8 cellular contexts compared by ENCODE assay signal in genomic region chr9:91131433-91131839, GRCh38.
DNase-seq lines count a peak whose midpoint lies in the region; ATAC-seq, FAIRE-seq and TF ChIP-seq lines count a peak whose summit lies in the region.

No MANE protein-coding gene starts in this region.

- peak overlapping the region; percentile 96 for H3K27ac Mint-ChIP-seq in activated T-helper 1 cell treated with anti-CD3 and anti-CD28 coated beads, Interleukin-12 subunit alpha, Interleukin-12 subunit beta, Interleukin-2, Interleukin-4 antibody, amounts not matched to agents 30 ng/mL and 10 ng/mL and 1 ng/mL, durations not matched to agents 14 hours and 24 hours and 36 hours

- H3K27me3 Mint-ChIP-seq in activated T-helper 1 cell treated with anti-CD3 and anti-CD28 coated beads, Interleukin-12 subunit alpha, Interleukin-12 subunit beta, Interleukin-2, Interleukin-4 antibody, amounts not matched to agents 30 ng/mL and 10 ng/mL and 1 ng/mL, durations not matched to agents 14 hours and 24 hours and 36 hours (ENCODE audit: insufficient read depth), result no peaks in the 10 kb centered on the region

- intact Hi-C loops in activated T-helper 1 cell treated with anti-CD3 and anti-CD28 coated beads, Interleukin-12 subunit alpha, Interleukin-12 subunit beta, Interleukin-2, Interleukin-4 antibody, amounts not matched to agents 30 ng/mL and 10 ng/mL and 1 ng/mL, durations not matched to agents 14 hours and 24 hours and 36 hours (cut with micrococcal nuclease), result loop anchor here (1.0 to 2.0 kb wide), 12 partner anchors 16 to 292 kb away; partner anchors contain the start of gene NFIL3
- intact Hi-C loops in kidney (cut with DNase I), result no loop called here

- no peak overlapping the region for H3K9ac ChIP-seq in kidney (ENCODE audit: low read length in 2 of 2)

- H3K4me3 Mint-ChIP-seq in activated T-helper 1 cell treated with anti-CD3 and anti-CD28 coated beads, Interleukin-12 subunit alpha, Interleukin-12 subunit beta, Interleukin-2, Interleukin-4 antibody, amounts not matched to agents 30 ng/mL and 10 ng/mL and 1 ng/mL, durations not matched to agents 14 hours and 24 hours and 36 hours, result peak overlapping the region; percentile 63

- H3K4me3 ChIP-seq in GM12865 (ENCODE audit: low read depth, low read length) (no peak overlapping the region), kidney (ENCODE audit: low read length in 2 of 2) (no peak overlapping the region)

- TF ChIP-seq CTCF in GM12865 (IDR thresholded peaks at IDR 0.05; ENCODE audit: insufficient read depth, low read depth, low read length, missing control alignments), result no peak
- TF ChIP-seq CTCF in kidney (IDR thresholded peaks at IDR 0.05; ENCODE audit: borderline replicate concordance, extremely low read depth, insufficient read depth), result no peak

- no peaks in the 10 kb centered on the region for H3K36me3 ChIP-seq in kidney (ENCODE audit: control insufficient read depth in 1 of 2, insufficient read depth in 2 of 2, low read length in 2 of 2)

- DNase-seq in GM12865 (ENCODE audit: low read depth) (peak; percentile 37), LoVo (ENCODE audit: low spot score) (peak; percentile 83), iris pigment epithelial cell (ENCODE audit: low read depth) (peak; percentile 94), kidney (no peak), NCI-H1930 (lab: John Stamatoyannopoulos, UW) (no peak), NCI-H446 (lab: John Stamatoyannopoulos, UW) (no peak)
- DNase-seq in activated T-helper 1 cell treated with anti-CD3 and anti-CD28 coated beads, Interleukin-12 subunit alpha, Interleukin-12 subunit beta, Interleukin-2, Interleukin-4 antibody, amounts not matched to agents 30 ng/mL and 10 ng/mL and 1 ng/mL, durations not matched to agents 14 hours and 24 hours and 36 hours (ENCODE audit: low spot score), result peak; percentile 70
- DNase-seq in stimulated activated naive CD8-positive, alpha-beta T cell treated with anti-CD3 and anti-CD28 coated beads, Interleukin-15, Interleukin-2, amounts not matched to agents 100 U/mL and 50 U/mL, for 24 hours, result peak; percentile 73

- H3K4me1 Mint-ChIP-seq in activated T-helper 1 cell treated with anti-CD3 and anti-CD28 coated beads, Interleukin-12 subunit alpha, Interleukin-12 subunit beta, Interleukin-2, Interleukin-4 antibody, amounts not matched to agents 30 ng/mL and 10 ng/mL and 1 ng/mL, durations not matched to agents 14 hours and 24 hours and 36 hours (ENCODE audit: low read depth), result peaks cover 42% of the 10 kb centered on the region

- ATAC-seq in stimulated activated naive CD8-positive, alpha-beta T cell treated with anti-CD3 and anti-CD28 coated beads, Interleukin-15, Interleukin-2, amounts not matched to agents 100 U/mL and 50 U/mL, for 24 hours, result peak; percentile 99

- H3K36me3 Mint-ChIP-seq in activated T-helper 1 cell treated with anti-CD3 and anti-CD28 coated beads, Interleukin-12 subunit alpha, Interleukin-12 subunit beta, Interleukin-2, Interleukin-4 antibody, amounts not matched to agents 30 ng/mL and 10 ng/mL and 1 ng/mL, durations not matched to agents 14 hours and 24 hours and 36 hours (ENCODE audit: low read depth), result peaks cover 34% of the 10 kb centered on the region

- H3K27ac ChIP-seq in kidney (ENCODE audit: low read depth in 2 of 2, low read length in 2 of 2), result no peak overlapping the region

- H3K9me3 ChIP-seq in kidney (ENCODE audit: control insufficient read depth in 1 of 2, low read length in 2 of 2), result no peaks in the 10 kb centered on the region

- H3K9me3 Mint-ChIP-seq in activated T-helper 1 cell treated with anti-CD3 and anti-CD28 coated beads, Interleukin-12 subunit alpha, Interleukin-12 subunit beta, Interleukin-2, Interleukin-4 antibody, amounts not matched to agents 30 ng/mL and 10 ng/mL and 1 ng/mL, durations not matched to agents 14 hours and 24 hours and 36 hours, result peaks cover 4% of the 10 kb centered on the region

- no peak for FAIRE-seq in kidney (lab: Jason Lieb, UNC)

- H3K4me1 ChIP-seq in kidney (ENCODE audit: control insufficient read depth in 1 of 2, insufficient read depth in 1 of 2, low read depth in 1 of 2, low read length in 2 of 2), result no peaks in the 10 kb centered on the region

Comparison
In these comparisons a context has a peak if more than half of its experiments do, and no peak if none do; other contexts are left out.
1. DNase-seq: peak in GM12865 (single experiment), LoVo (single experiment), activated T-helper 1 cell treated with anti-CD3 and anti-CD28 coated beads, Interleukin-12 subunit alpha, Interleukin-12 subunit beta, Interleukin-2, Interleukin-4 antibody, amounts not matched to agents 30 ng/mL and 10 ng/mL and 1 ng/mL, durations not matched to agents 14 hours and 24 hours and 36 hours (single experiment), iris pigment epithelial cell (single experiment) and stimulated activated naive CD8-positive, alpha-beta T cell treated with anti-CD3 and anti-CD28 coated beads, Interleukin-15, Interleukin-2, amounts not matched to agents 100 U/mL and 50 U/mL, for 24 hours (single experiment); none in kidney (single experiment), NCI-H1930 (0 of 2) and NCI-H446 (0 of 2).